Comparison of ENCODE assay signal across 1 cellular context in the genomic region with DNA sequence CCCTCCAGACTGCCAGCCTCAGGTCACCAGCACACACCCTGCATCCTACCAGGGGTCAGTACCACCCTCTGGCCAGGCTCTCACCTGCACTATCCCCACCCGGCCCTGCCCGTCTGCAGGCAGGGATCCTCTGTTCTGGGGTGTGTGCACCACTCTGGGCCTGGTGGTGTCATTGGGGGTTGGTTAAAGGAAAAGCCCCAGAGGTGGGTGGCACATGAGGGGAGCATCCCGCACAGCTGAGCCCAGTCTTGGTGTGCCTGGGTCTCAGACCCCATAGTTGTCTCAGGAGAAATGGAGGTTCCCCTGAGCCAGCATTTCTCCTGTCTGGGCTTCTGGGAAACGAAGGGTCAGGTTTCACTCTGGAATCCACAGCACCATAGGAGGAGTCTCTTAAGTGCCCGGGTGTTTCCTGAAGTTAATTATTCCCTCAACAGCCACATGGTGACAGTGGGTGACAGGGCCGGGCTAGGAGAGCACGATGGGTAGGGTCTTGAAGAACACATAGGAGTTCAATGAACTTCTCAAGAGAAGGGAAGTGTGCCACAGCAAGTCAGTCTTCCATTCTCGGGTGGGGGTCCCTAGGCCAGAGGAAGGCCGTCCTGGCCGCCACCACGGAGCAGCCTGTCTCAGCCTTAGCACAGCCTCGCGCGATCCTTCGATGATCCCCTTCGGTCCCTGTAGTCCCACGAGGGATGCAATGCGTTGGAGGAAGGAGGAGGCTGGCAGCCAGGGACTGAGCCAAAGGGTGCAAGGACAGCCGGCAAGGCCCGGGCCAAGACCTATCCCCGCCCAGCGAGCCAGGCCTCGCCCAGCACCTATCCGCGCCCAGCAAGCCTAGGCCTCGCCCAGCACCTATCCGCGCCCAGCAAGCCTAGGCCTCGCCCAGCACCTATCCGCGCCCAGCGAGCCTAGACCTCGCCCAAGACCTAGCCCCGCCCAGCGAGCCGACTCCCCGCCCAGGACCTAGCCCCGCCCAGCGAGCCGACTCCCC.
TF ChIP-seq lines count a peak whose summit lies in the region.

No MANE protein-coding gene starts in this region.

TF ChIP-seq in HEK293, 187 proteins besides CTCF, POLR2A, EP300 and RAD21 (continued from another document and continues in another):
- TF ChIP-seq, protein P1, sequence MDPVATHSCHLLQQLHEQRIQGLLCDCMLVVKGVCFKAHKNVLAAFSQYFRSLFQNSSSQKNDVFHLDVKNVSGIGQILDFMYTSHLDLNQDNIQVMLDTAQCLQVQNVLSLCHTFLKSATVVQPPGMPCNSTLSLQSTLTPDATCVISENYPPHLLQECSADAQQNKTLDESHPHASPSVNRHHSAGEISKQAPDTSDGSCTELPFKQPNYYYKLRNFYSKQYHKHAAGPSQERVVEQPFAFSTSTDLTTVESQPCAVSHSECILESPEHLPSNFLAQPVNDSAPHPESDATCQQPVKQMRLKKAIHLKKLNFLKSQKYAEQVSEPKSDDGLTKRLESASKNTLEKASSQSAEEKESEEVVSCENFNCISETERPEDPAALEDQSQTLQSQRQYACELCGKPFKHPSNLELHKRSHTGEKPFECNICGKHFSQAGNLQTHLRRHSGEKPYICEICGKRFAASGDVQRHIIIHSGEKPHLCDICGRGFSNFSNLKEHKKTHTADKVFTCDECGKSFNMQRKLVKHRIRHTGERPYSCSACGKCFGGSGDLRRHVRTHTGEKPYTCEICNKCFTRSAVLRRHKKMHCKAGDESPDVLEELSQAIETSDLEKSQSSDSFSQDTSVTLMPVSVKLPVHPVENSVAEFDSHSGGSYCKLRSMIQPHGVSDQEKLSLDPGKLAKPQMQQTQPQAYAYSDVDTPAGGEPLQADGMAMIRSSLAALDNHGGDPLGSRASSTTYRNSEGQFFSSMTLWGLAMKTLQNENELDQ (tag by site-specific recombination; IDR thresholded peaks at IDR 0.05; ENCODE audit: low read depth), result no peak
- TF ChIP-seq SP2 (tag by site-specific recombination; IDR thresholded peaks at IDR 0.05) (peak; percentile 51), ZNF292 (tag by site-specific recombination; IDR thresholded peaks at IDR 0.05; ENCODE audit: borderline replicate concordance, low read depth) (no peak), ZNF48 (tag by site-specific recombination; IDR thresholded peaks at IDR 0.05) (no peak), ZNF223 (tag by site-specific recombination; IDR thresholded peaks at IDR 0.05) (no peak), ZNF133 (tag by site-specific recombination; IDR thresholded peaks at IDR 0.05) (no peak), YY2 (tag by site-specific recombination; IDR thresholded peaks at IDR 0.05) (no peak), ZNF274 (IDR thresholded peaks at IDR 0.05; ENCODE audit: low read length) (no peak), ZNF274 (tag by site-specific recombination; IDR thresholded peaks at IDR 0.05; ENCODE audit: borderline replicate concordance) (no peak), ZSCAN4 (tag by site-specific recombination; IDR thresholded peaks at IDR 0.05) (no peak), ZBTB20 (tag by site-specific recombination; IDR thresholded peaks at IDR 0.05) (peak; percentile 66), ZNF416 (tag by site-specific recombination; IDR thresholded peaks at IDR 0.05) (no peak), ZNF473 (tag by site-specific recombination; IDR thresholded peaks at IDR 0.05) (no peak), WT1 (tag by site-specific recombination; IDR thresholded peaks at IDR 0.05) (peak; percentile 36; the same call in 1 of the 2 replicates), GLIS1 (tag by site-specific recombination; IDR thresholded peaks at IDR 0.05) (no peak), ZNF175 (tag by site-specific recombination; IDR thresholded peaks at IDR 0.05) (no peak), ZSCAN5A (tag by site-specific recombination; IDR thresholded peaks at IDR 0.05) (no peak), KLF8 (tag by site-specific recombination; IDR thresholded peaks at IDR 0.05) (peak; percentile 63; the same call in 1 of the 2 replicates), SETDB1 (IDR thresholded peaks at IDR 0.05; ENCODE audit: insufficient read length, low read length) (no peak), ZNF692 (tag by site-specific recombination; IDR thresholded peaks at IDR 0.05) (no peak), ZXDB (tag by site-specific recombination; IDR thresholded peaks at IDR 0.05) (peak; percentile 68), ZNF138 (tag by site-specific recombination; IDR thresholded peaks at IDR 0.05; ENCODE audit: borderline replicate concordance) (no peak), BCL11B (tag by site-specific recombination; IDR thresholded peaks at IDR 0.05; ENCODE audit: low read depth) (no peak), ZNF112 (tag by site-specific recombination; IDR thresholded peaks at IDR 0.05) (no peak), ZNF335 (tag by site-specific recombination; conservative IDR thresholded peaks at IDR 0.05) (peak; percentile 72), REPIN1 (tag by site-specific recombination; IDR thresholded peaks at IDR 0.05; ENCODE audit: low read depth) (no peak), ZNF558 (tag by site-specific recombination; IDR thresholded peaks at IDR 0.05) (no peak)
- TF ChIP-seq, protein P2, sequence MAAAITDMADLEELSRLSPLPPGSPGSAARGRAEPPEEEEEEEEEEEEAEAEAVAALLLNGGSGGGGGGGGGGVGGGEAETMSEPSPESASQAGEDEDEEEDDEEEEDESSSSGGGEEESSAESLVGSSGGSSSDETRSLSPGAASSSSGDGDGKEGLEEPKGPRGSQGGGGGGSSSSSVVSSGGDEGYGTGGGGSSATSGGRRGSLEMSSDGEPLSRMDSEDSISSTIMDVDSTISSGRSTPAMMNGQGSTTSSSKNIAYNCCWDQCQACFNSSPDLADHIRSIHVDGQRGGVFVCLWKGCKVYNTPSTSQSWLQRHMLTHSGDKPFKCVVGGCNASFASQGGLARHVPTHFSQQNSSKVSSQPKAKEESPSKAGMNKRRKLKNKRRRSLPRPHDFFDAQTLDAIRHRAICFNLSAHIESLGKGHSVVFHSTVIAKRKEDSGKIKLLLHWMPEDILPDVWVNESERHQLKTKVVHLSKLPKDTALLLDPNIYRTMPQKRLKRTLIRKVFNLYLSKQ (tag by site-specific recombination; IDR thresholded peaks at IDR 0.05; ENCODE audit: borderline replicate concordance), result no peak
- TF ChIP-seq, protein P3, sequence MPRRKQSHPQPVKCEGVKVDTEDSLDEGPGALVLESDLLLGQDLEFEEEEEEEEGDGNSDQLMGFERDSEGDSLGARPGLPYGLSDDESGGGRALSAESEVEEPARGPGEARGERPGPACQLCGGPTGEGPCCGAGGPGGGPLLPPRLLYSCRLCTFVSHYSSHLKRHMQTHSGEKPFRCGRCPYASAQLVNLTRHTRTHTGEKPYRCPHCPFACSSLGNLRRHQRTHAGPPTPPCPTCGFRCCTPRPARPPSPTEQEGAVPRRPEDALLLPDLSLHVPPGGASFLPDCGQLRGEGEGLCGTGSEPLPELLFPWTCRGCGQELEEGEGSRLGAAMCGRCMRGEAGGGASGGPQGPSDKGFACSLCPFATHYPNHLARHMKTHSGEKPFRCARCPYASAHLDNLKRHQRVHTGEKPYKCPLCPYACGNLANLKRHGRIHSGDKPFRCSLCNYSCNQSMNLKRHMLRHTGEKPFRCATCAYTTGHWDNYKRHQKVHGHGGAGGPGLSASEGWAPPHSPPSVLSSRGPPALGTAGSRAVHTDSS (tag by site-specific recombination; IDR thresholded peaks at IDR 0.05), result no peak
- TF ChIP-seq, protein P4, sequence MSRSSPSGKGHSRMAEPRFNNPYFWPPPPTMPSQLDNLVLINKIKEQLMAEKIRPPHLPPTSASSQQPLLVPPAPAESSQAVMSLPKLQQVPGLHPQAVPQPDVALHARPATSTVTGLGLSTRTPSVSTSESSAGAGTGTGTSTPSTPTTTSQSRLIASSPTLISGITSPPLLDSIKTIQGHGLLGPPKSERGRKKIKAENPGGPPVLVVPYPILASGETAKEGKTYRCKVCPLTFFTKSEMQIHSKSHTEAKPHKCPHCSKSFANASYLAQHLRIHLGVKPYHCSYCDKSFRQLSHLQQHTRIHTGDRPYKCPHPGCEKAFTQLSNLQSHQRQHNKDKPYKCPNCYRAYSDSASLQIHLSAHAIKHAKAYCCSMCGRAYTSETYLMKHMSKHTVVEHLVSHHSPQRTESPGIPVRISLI (tag by site-specific recombination; IDR thresholded peaks at IDR 0.05), result no peak
- TF ChIP-seq, protein P5, sequence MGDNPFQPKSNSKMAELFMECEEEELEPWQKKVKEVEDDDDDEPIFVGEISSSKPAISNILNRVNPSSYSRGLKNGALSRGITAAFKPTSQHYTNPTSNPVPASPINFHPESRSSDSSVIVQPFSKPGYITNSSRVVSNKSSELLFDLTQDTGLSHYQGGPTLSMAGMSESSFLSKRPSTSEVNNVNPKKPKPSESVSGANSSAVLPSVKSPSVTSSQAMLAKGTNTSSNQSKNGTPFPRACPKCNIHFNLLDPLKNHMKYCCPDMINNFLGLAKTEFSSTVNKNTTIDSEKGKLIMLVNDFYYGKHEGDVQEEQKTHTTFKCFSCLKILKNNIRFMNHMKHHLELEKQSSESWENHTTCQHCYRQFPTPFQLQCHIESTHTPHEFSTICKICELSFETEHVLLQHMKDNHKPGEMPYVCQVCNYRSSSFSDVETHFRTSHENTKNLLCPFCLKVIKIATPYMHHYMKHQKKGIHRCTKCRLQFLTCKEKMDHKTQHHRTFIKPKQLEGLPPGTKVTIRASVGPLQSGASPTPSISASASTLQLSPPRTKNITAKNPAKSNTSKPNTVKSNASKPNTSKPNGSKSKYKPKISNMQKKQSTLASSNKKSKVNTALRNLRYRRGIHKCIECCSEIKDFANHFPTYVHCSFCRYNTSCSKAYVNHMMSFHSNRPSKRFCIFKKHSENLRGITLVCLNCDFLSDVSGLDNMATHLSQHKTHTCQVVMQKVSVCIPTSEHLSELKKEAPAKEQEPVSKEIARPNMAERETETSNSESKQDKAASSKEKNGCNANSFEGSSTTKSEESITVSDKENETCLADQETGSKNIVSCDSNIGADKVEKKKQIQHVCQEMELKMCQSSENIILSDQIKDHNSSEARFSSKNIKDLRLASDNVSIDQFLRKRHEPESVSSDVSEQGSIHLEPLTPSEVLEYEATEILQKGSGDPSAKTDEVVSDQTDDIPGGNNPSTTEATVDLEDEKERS (tag by site-specific recombination; IDR thresholded peaks at IDR 0.05), result no peak
- TF ChIP-seq, protein P6, sequence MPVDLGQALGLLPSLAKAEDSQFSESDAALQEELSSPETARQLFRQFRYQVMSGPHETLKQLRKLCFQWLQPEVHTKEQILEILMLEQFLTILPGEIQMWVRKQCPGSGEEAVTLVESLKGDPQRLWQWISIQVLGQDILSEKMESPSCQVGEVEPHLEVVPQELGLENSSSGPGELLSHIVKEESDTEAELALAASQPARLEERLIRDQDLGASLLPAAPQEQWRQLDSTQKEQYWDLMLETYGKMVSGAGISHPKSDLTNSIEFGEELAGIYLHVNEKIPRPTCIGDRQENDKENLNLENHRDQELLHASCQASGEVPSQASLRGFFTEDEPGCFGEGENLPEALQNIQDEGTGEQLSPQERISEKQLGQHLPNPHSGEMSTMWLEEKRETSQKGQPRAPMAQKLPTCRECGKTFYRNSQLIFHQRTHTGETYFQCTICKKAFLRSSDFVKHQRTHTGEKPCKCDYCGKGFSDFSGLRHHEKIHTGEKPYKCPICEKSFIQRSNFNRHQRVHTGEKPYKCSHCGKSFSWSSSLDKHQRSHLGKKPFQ (tag by site-specific recombination; IDR thresholded peaks at IDR 0.05), result no peak
- TF ChIP-seq, protein P7, sequence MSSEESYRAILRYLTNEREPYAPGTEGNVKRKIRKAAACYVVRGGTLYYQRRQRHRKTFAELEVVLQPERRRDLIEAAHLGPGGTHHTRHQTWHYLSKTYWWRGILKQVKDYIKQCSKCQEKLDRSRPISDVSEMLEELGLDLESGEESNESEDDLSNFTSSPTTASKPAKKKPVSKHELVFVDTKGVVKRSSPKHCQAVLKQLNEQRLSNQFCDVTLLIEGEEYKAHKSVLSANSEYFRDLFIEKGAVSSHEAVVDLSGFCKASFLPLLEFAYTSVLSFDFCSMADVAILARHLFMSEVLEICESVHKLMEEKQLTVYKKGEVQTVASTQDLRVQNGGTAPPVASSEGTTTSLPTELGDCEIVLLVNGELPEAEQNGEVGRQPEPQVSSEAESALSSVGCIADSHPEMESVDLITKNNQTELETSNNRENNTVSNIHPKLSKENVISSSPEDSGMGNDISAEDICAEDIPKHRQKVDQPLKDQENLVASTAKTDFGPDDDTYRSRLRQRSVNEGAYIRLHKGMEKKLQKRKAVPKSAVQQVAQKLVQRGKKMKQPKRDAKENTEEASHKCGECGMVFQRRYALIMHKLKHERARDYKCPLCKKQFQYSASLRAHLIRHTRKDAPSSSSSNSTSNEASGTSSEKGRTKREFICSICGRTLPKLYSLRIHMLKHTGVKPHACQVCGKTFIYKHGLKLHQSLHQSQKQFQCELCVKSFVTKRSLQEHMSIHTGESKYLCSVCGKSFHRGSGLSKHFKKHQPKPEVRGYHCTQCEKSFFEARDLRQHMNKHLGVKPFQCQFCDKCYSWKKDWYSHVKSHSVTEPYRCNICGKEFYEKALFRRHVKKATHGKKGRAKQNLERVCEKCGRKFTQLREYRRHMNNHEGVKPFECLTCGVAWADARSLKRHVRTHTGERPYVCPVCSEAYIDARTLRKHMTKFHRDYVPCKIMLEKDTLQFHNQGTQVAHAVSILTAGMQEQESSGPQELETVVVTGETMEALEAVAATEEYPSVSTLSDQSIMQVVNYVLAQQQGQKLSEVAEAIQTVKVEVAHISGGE (tag by site-specific recombination; conservative IDR thresholded peaks at IDR 0.05; ENCODE audit: low read depth), result no peak
